Comparison of ENCODE assay signal across 11 cellular contexts in genomic region chr11:72013765-72014711, GRCh38. TPM values are rescaled to one million over a fixed set of nuclear protein-coding genes. Genes with fewer than 3 reads are reported as not detected.
DNase-seq lines count a peak whose midpoint lies in the region; ATAC-seq, FAIRE-seq and TF ChIP-seq lines count a peak whose summit lies in the region.
"Had no signal": no experiment of that assay in that cellular context is flagged by ENCODE, and none has a peak within 500 bp of the region (broad histone marks: within the 10 kb centered on the region; RNA-seq: fewer than 3 reads in every experiment).

No MANE protein-coding gene starts in this region.

- H3K27ac ChIP-seq in astrocyte (ENCODE audit: low read depth, low read length) (peak overlapping the region; percentile 5), right cardiac atrium (ENCODE audit: low read length) (no peak overlapping the region), skin epidermis (peak overlapping the region in 12 of 21 experiments; percentile 4 to 76 (median 38))
- H3K27ac ChIP-seq: 22Rv1 had no signal

- no peaks in the 10 kb centered on the region for H3K27me3 Mint-ChIP-seq in T-helper 2 cell treated with Interferon-gamma antibody and Interleukin-4, amounts not matched to agents 5 μg/mL and 100 μg/mL, for 36 hours (ENCODE audit: low read depth)
- H3K27me3 Mint-ChIP-seq in astrocyte (ENCODE audit: low read depth, unreplicated experiment) = no peaks in the 10 kb centered on the region
- H3K27me3 Mint-ChIP-seq: T-cell had no signal

- no peak for FAIRE-seq in astrocyte (lab: Jason Lieb, UNC)

- H3K79me2 ChIP-seq in astrocyte (ENCODE audit: insufficient read depth, low read length) = peaks cover 34% of the 10 kb centered on the region

- ATAC-seq in right cardiac atrium = peak in 1 of 2 donors; percentile 4
- ATAC-seq: T-cell had no signal

- peak overlapping the region; percentile 20 for H3K4me2 ChIP-seq in astrocyte (ENCODE audit: low read length)

- 73% methylated on average over 38 of the region's 38 CpGs for WGBS in right cardiac atrium

- peaks cover 81% of the 10 kb centered on the region for H4K20me1 ChIP-seq in astrocyte (ENCODE audit: insufficient read depth, low read length)

- H3K4me1 Mint-ChIP-seq in T-helper 2 cell treated with Interferon-gamma antibody and Interleukin-4, amounts not matched to agents 5 μg/mL and 100 μg/mL, for 36 hours (ENCODE audit: low read depth) = no peaks in the 10 kb centered on the region
- H3K4me1 Mint-ChIP-seq in astrocyte (ENCODE audit: low read depth, unreplicated experiment) = peaks cover 3% of the 10 kb centered on the region

- H3K36me3 ChIP-seq in astrocyte (ENCODE audit: insufficient read depth, low read length) = peaks cover 65% of the 10 kb centered on the region

- H3K4me3 Mint-ChIP-seq in T-helper 2 cell treated with Interferon-gamma antibody and Interleukin-4, amounts not matched to agents 5 μg/mL and 100 μg/mL, for 36 hours = no peak overlapping the region
- H3K4me3 Mint-ChIP-seq in astrocyte (ENCODE audit: unreplicated experiment) = peak overlapping the region; percentile 12
- H3K4me3 Mint-ChIP-seq: T-cell had no signal

- peaks cover 74% of the 10 kb centered on the region for H3K36me3 Mint-ChIP-seq in T-helper 2 cell treated with Interferon-gamma antibody and Interleukin-4, amounts not matched to agents 5 μg/mL and 100 μg/mL, for 36 hours (ENCODE audit: low read depth)
- peaks cover 36% of the 10 kb centered on the region for H3K36me3 Mint-ChIP-seq in astrocyte (ENCODE audit: low read depth, unreplicated experiment)

- H2AFZ ChIP-seq in astrocyte (ENCODE audit: low read depth, low read length) = no peak overlapping the region

- H3K4me3 ChIP-seq in astrocyte (ENCODE audit: insufficient read depth, low read depth, low read length) (no peak overlapping the region), right cardiac atrium (ENCODE audit: low read length) (no peak overlapping the region), skin epidermis (no peak overlapping the region)

- no peaks in the 10 kb centered on the region for H3K27me3 ChIP-seq in astrocyte (ENCODE audit: insufficient read depth, low read length)
- no peaks in the 10 kb centered on the region for H3K27me3 ChIP-seq in right cardiac atrium (ENCODE audit: control insufficient read depth, insufficient read depth)

- peak overlapping the region; percentile 12 for H3K9ac ChIP-seq in astrocyte (ENCODE audit: low read length)

- no peak for TF ChIP-seq CTCF in astrocyte (IDR thresholded peaks at IDR 0.05; ENCODE audit: insufficient read depth, low read depth, low read length)

- H3K4me1 ChIP-seq in astrocyte (ENCODE audit: insufficient read depth, low read length) (peaks cover 13% of the 10 kb centered on the region), right cardiac atrium (ENCODE audit: control insufficient read depth, insufficient read depth, low read length) (peaks cover 18% of the 10 kb centered on the region)

- intact Hi-C loops in right cardiac atrium (cut with DNase I) = no loop called here

- no peaks in the 10 kb centered on the region for H3K9me3 Mint-ChIP-seq in T-helper 2 cell treated with Interferon-gamma antibody and Interleukin-4, amounts not matched to agents 5 μg/mL and 100 μg/mL, for 36 hours
- H3K9me3 Mint-ChIP-seq in astrocyte (ENCODE audit: unreplicated experiment) = no peaks in the 10 kb centered on the region
- H3K9me3 Mint-ChIP-seq: T-cell had no signal

- H3K27ac Mint-ChIP-seq in T-helper 2 cell treated with Interferon-gamma antibody and Interleukin-4, amounts not matched to agents 5 μg/mL and 100 μg/mL, for 36 hours = peak overlapping the region; percentile 41
- H3K27ac Mint-ChIP-seq in astrocyte (ENCODE audit: unreplicated experiment) = no peak overlapping the region

- DNase-seq in T-helper 2 cell treated with Interferon-gamma antibody and Interleukin-4, amounts not matched to agents 5 μg/mL and 100 μg/mL, for 36 hours (ENCODE audit: low spot score) = no peak
- DNase-seq in T-helper 2 cell (no peak), astrocyte (ENCODE audit: low read depth) (peak; percentile 29), right cardiac atrium (peak in 2 of 3 donors; percentile 35 to 62), NOMO-1 (lab: John Stamatoyannopoulos, UW; ENCODE audit: unreplicated experiment in 2 of 2) (no peak), GOT3 (lab: John Stamatoyannopoulos, UW) (no peak), NCI-H1048 (lab: John Stamatoyannopoulos, UW) (no peak)
- DNase-seq: NCI-H526, T-cell had no signal

- no peaks in the 10 kb centered on the region for H3K9me3 ChIP-seq in astrocyte (ENCODE audit: insufficient read depth, low read depth, low read length)
- no peaks in the 10 kb centered on the region for H3K9me3 ChIP-seq in right cardiac atrium (ENCODE audit: control insufficient read depth, low read length)

RNA-seq across cellular contexts. Expression of gene IL18BP, which starts 15.3 kb away (rescaled TPM):
- total RNA-seq in astrocyte = 14.1 and 15.2 TPM in 2 replicates
- total RNA-seq in right cardiac atrium = 1 to 10 TPM; 2.7 to 5.3 (median 4.1) TPM
- polyA plus RNA-seq in right cardiac atrium = 3.3 TPM

Comparison
In these comparisons a context has a peak if more than half of its experiments do, and no peak if none do; other contexts are left out.
1. DNase-seq: peak in astrocyte (single experiment) and right cardiac atrium (2 of 3); none in T-helper 2 cell treated with Interferon-gamma antibody and Interleukin-4, amounts not matched to agents 5 μg/mL and 100 μg/mL, for 36 hours (single experiment), T-helper 2 cell (0 of 5), NOMO-1 (0 of 2), GOT3 (single experiment) and NCI-H1048 (single experiment).